Comparison of ENCODE assay signal across 8 cellular contexts in genomic region chr5:55892479-55892878, GRCh38. TPM values are rescaled to one million over a fixed set of nuclear protein-coding genes. Genes with fewer than 3 reads are reported as not detected.
"Had no signal": no experiment of that assay in that cellular context is flagged by ENCODE, and none has a peak within 500 bp of the region (broad histone marks: within the 10 kb centered on the region; RNA-seq: fewer than 3 reads in every experiment).

No MANE protein-coding gene starts in this region.

- DNase-seq: IMR-90, KBM-7, KG1 had no signal

- ATAC-seq: HepG2 had no signal

- FAIRE-seq: HepG2, HTR-8/SVneo had no signal

- H3K9me3 Mint-ChIP-seq: IgD-negative memory B cell had no signal

- H3K27ac Mint-ChIP-seq: IgD-negative memory B cell had no signal

- H3K27me3 Mint-ChIP-seq: IgD-negative memory B cell had no signal

- H3K27ac ChIP-seq: HL-60 had no signal

- H3K4me1 Mint-ChIP-seq: IgD-negative memory B cell had no signal

RNA-seq across cellular contexts. Expression of gene IL31RA, which starts 41.3 kb away (rescaled TPM):
- total RNA-seq: HepG2, HT-29 had no signal
- polyA plus RNA-seq: HepG2, IgD-negative memory B cell had no signal
